Comparison of ENCODE assay signal across 14 cellular contexts in the genomic region with DNA sequence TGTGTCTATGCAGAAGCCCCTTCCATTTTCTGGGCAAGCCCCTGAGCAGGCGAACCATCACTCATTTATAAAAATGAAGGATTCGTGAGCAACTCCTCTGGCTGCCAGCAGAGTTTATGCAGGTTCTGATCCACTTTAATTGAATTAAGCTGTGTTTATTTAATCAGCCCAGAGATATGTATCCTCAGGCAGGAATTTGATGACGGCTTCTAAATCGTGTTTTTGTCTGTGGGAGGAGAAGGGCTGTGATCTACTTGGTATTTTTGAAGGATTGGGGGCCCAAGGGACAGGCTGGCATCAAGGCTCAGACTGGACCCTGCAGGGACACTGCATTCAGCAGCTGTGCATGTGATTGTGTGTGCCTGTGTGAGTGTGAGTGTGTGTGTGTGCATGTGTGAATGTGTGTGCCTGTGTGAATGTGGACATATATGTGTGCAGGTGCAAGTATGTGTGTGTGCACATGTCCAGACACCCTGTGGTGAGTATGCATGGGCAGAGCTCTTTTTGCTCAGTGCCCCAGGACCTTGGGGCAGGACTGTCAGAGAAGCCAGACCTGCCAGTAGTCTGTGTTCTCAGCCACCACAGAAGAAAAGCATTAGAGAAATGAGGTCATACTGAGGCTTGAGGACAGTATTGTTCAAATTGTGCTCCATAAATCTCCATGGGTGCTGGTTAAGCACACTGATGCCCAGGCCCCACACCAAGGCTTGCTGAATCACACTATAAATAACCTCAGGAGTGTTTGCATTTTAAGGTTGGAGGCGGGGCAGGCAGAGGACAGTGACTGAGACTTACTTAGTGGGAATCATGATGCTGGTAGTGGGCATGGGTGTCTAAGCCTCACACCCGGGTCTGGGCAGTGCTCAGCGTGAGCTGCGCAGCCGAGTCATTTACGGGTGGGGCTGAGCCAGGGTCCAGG.
DNase-seq lines count a peak whose midpoint lies in the region; ATAC-seq, FAIRE-seq and TF ChIP-seq lines count a peak whose summit lies in the region.
"Had no signal": no experiment of that assay in that cellular context is flagged by ENCODE, and none has a peak within 500 bp of the region (broad histone marks: within the 10 kb centered on the region; RNA-seq: fewer than 3 reads in every experiment).

No MANE protein-coding gene starts in this region.

- H3K9ac ChIP-seq in mesenchymal stem cell (ENCODE audit: low read length) = no peak overlapping the region

- H3K36me3 ChIP-seq in bronchial epithelial cell (ENCODE audit: control insufficient read depth, insufficient read depth, low read length) (no peaks in the 10 kb centered on the region), mesenchymal stem cell (ENCODE audit: control insufficient read depth in 1 of 2, insufficient read depth in 2 of 2, low read depth in 1 of 2, low read length in 2 of 2) (no peaks in the 10 kb centered on the region)

- no peak overlapping the region for H2AK5ac ChIP-seq in mesenchymal stem cell (ENCODE audit: low read length, severe bottlenecking)

- 90% methylated on average over 10 of the region's 10 CpGs for whole genome bisulfite sequencing in mesenchymal stem cell

- no peaks in the 10 kb centered on the region for H3K79me1 ChIP-seq in mesenchymal stem cell (replicated peaks; ENCODE audit: low read length, poor library complexity, severe bottlenecking)

- no peak overlapping the region for H3K4me2 ChIP-seq in mesenchymal stem cell (ENCODE audit: low read length, poor library complexity, severe bottlenecking)

- H3K4me1 ChIP-seq in mesenchymal stem cell (ENCODE audit: control insufficient read depth, insufficient read depth, low read depth, low read length) = no peaks in the 10 kb centered on the region

- H3K27ac ChIP-seq in mesenchymal stem cell (ENCODE audit: low read length, poor library complexity, severe bottlenecking) = no peak overlapping the region

- H3K27me3 ChIP-seq in bronchial epithelial cell (ENCODE audit: control insufficient read depth, insufficient read depth, low read length) (peaks cover 3% of the 10 kb centered on the region), mesenchymal stem cell (ENCODE audit: control insufficient read depth in 1 of 2, insufficient read depth in 1 of 2, low read length in 2 of 2) (peaks cover 9 to 12% of the 10 kb centered on the region in 2 experiments)

- no peak overlapping the region for H2BK120ac ChIP-seq in mesenchymal stem cell (ENCODE audit: low read depth, low read length)

- no peaks in the 10 kb centered on the region for H3K9me3 ChIP-seq in mesenchymal stem cell (ENCODE audit: control insufficient read depth, low read length)

- no peak overlapping the region for H2AFZ ChIP-seq in mesenchymal stem cell (ENCODE audit: low read depth, low read length)

- no peak for TF ChIP-seq CTCF in LNCaP clone FGC (IDR thresholded peaks at IDR 0.05; ENCODE audit: control insufficient read depth, extremely low read depth, insufficient read depth)
- no peak for TF ChIP-seq CTCF in bronchial epithelial cell (IDR thresholded peaks at IDR 0.05; ENCODE audit: insufficient read depth, low read length, severe bottlenecking)

- H3K4ac ChIP-seq in mesenchymal stem cell (ENCODE audit: low read depth in 1 of 2, low read length in 2 of 2) = no peak overlapping the region

- H3K4me3 ChIP-seq in LNCaP clone FGC (ENCODE audit: low read depth, low read length) (no peak overlapping the region), bronchial epithelial cell (ENCODE audit: low read depth, low read length) (no peak overlapping the region), mesenchymal stem cell (ENCODE audit: insufficient read depth in 1 of 2, low read depth in 1 of 2, low read length in 2 of 2) (no peak overlapping the region)

- no peak overlapping the region for H2BK12ac ChIP-seq in mesenchymal stem cell (ENCODE audit: low read length in 2 of 2)

- H4K8ac ChIP-seq in mesenchymal stem cell (ENCODE audit: low read length) = no peak overlapping the region

- H2BK5ac ChIP-seq in mesenchymal stem cell (ENCODE audit: low read depth, low read length, poor library complexity, severe bottlenecking) = no peak overlapping the region

- H3K23ac ChIP-seq in mesenchymal stem cell (ENCODE audit: low read length in 2 of 2) = no peak overlapping the region

- H3K18ac ChIP-seq in mesenchymal stem cell (ENCODE audit: low read depth in 1 of 2, low read length in 2 of 2) = peak overlapping the region in 1 of 2 experiments; percentile 60

- peak overlapping the region; percentile 4 for H4K91ac ChIP-seq in mesenchymal stem cell (ENCODE audit: low read length)

- no peak overlapping the region for H2BK15ac ChIP-seq in mesenchymal stem cell (ENCODE audit: low read depth, poor library complexity, severe bottlenecking)

- peak; percentile 19 for DNase-seq in COLO668 (lab: John Stamatoyannopoulos, UW; ENCODE audit: unreplicated experiment)
- peak; percentile 36 for DNase-seq in LNCaP clone FGC (ENCODE audit: low read depth)
- DNase-seq in bronchial epithelial cell (ENCODE audit: low read depth) = peak; percentile 34
- DNase-seq in mesenchymal stem cell = peak; percentile 34
- no peak for DNase-seq in stimulated activated CD4-positive, alpha-beta T cell treated with anti-CD3 and anti-CD28 coated beads, Interleukin-1b, Interleukin-23, amount 100 ng/mL, for 48 hours
- DNase-seq in activated T-cell treated with anti-CD3 and anti-CD28 coated beads, Interleukin-2, amount 50 U/mL, for 48 hours = no peak
- DNase-seq: activated CD8-positive, alpha-beta memory T cell treated with anti-CD3 and anti-CD28 coated beads, Interleukin-2, amount 50 U/mL, for 4 hours; head of caudate nucleus; KG1; posterior cingulate gyrus had no signal

- FAIRE-seq in bronchial epithelial cell (lab: Jason Lieb, UNC) = peak; percentile 70
- FAIRE-seq: GM19239 had no signal

- ATAC-seq in HG03280 (IDR thresholded peaks at IDR 0.05; ENCODE audit: unreplicated experiment) = no peak
- no peak for ATAC-seq in HG02970 (IDR thresholded peaks at IDR 0.05; ENCODE audit: low FRiP score, unreplicated experiment)
- ATAC-seq: HCT116 had no signal

- no peak overlapping the region for H3K14ac ChIP-seq in mesenchymal stem cell (ENCODE audit: low read length in 2 of 2)

Comparison
In these comparisons a context has a peak if more than half of its experiments do, and no peak if none do; other contexts are left out.
1. DNase-seq: peak in COLO668 (single experiment), LNCaP clone FGC (single experiment), bronchial epithelial cell (single experiment) and mesenchymal stem cell (single experiment); none in stimulated activated CD4-positive, alpha-beta T cell treated with anti-CD3 and anti-CD28 coated beads, Interleukin-1b, Interleukin-23, amount 100 ng/mL, for 48 hours (single experiment) and activated T-cell treated with anti-CD3 and anti-CD28 coated beads, Interleukin-2, amount 50 U/mL, for 48 hours (0 of 2).